Comparison of ENCODE assay signal across 15 cellular contexts in the genomic region with DNA sequence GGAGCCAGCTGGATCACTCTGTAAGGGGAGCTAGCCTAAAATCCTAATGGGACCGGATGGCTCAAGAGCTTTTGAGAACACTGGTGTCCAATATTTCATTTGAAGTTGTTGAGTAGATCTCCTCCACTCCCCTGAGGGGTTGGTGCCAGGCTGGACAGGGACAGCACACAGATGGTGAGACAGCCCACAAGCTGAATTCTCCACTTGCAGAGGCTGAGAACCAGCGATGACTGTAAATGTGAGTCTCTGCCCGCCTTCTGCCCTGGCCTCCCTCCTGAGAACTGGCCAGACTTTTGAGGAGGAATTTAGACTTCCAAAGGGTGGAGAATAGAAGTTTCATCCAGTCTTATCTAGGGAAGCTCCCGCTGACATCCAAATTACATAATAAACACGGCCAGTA. TPM values are rescaled to one million over a fixed set of nuclear protein-coding genes. Genes with fewer than 3 reads are reported as not detected.
DNase-seq lines count a peak whose midpoint lies in the region; ATAC-seq, FAIRE-seq and TF ChIP-seq lines count a peak whose summit lies in the region.
"Had no signal": no experiment of that assay in that cellular context is flagged by ENCODE, and none has a peak within 500 bp of the region (broad histone marks: within the 10 kb centered on the region; RNA-seq: fewer than 3 reads in every experiment).

No MANE protein-coding gene starts in this region.

- TF ChIP-seq CTCF in left ventricle myocardium inferior (IDR thresholded peaks at IDR 0.05; ENCODE audit: borderline replicate concordance), result no peak
- no peak for TF ChIP-seq CTCF in right atrium auricular region (IDR thresholded peaks at IDR 0.05)
- TF ChIP-seq CTCF in pancreas (IDR thresholded peaks at IDR 0.05), result no peak
- no peak for TF ChIP-seq CTCF in vagina (IDR thresholded peaks at IDR 0.05)

- no peak overlapping the region for H2BK12ac ChIP-seq in neuronal stem cell (ENCODE audit: low read length)

- no peak for TF ChIP-seq POLR2A in vagina (IDR thresholded peaks at IDR 0.05)

- intact Hi-C loops in left ventricle myocardium inferior (cut with micrococcal nuclease), result no loop called here
- intact Hi-C loops in left ventricle myocardium superior (cut with micrococcal nuclease), result no loop called here
- intact Hi-C loops in pancreas (cut with DNase I), result loop anchor here in 1 of 3 donors (10.0 kb wide), 1 partner anchor 515 kb away; no protein-coding TSS in a partner anchor
- intact Hi-C loops in vagina (cut with DNase I), result no loop called here

- no peak overlapping the region for H2BK120ac ChIP-seq in neuronal stem cell (ENCODE audit: low read depth, low read length)

- H3K4me3 ChIP-seq in left ventricle myocardium inferior (no peak overlapping the region), right atrium auricular region (no peak overlapping the region), pancreas (no peak overlapping the region), vagina (no peak overlapping the region), neuronal stem cell (ENCODE audit: low read length in 2 of 2) (no peak overlapping the region)
- H3K4me3 ChIP-seq: HAP-1 had no signal

- FAIRE-seq in pancreas (lab: Jason Lieb, UNC), result no peak
- FAIRE-seq: A204.1, H1 had no signal

- H3K14ac ChIP-seq in neuronal stem cell (ENCODE audit: low read length), result no peak overlapping the region

- no peaks in the 10 kb centered on the region for H3K79me1 ChIP-seq in neuronal stem cell (ENCODE audit: low read depth, low read length)

- no peak overlapping the region for H3K4me2 ChIP-seq in neuronal stem cell (ENCODE audit: insufficient read depth, low read length, poor library complexity, severe bottlenecking)

- H4K8ac ChIP-seq in neuronal stem cell (ENCODE audit: low read depth, low read length), result no peak overlapping the region

- no peak for ATAC-seq in left ventricle myocardium superior
- ATAC-seq in pancreas, result peak in 2 of 4 donors; percentile 12 to 21

- WGBS in pancreas, 2 donors, result 60 to 71% methylated on average over 5 of the region's 5 CpGs
- no CpG with 5 or more reads among the region's 5 CpGs for WGBS in neuronal stem cell (ENCODE audit: extremely low coverage in 2 of 2, insufficient read length in 2 of 2, insufficient replicate concordance in 1 of 2), 2 donors

- no peak overlapping the region for H2AK5ac ChIP-seq in neuronal stem cell (ENCODE audit: low read depth, low read length)

- H2BK5ac ChIP-seq in neuronal stem cell (ENCODE audit: low read length), result no peak overlapping the region

- no peak overlapping the region for H3K18ac ChIP-seq in neuronal stem cell (ENCODE audit: low read length)

- no peak overlapping the region for H2AFZ ChIP-seq in neuronal stem cell (ENCODE audit: low read length)

- H3K9me3 ChIP-seq in left ventricle myocardium inferior (replicated peaks) (no peaks in the 10 kb centered on the region), right atrium auricular region (no peaks in the 10 kb centered on the region), pancreas (no peaks in the 10 kb centered on the region), vagina (no peaks in the 10 kb centered on the region), neuronal stem cell (replicated peaks in 1 of 2; ENCODE audit: control insufficient read depth in 2 of 2, insufficient read depth in 1 of 2, low read depth in 1 of 2, low read length in 2 of 2) (peaks cover 0 to 2% of the 10 kb centered on the region in 2 donors)
- H3K9me3 ChIP-seq: HAP-1 had no signal

- no peak overlapping the region for H3K4ac ChIP-seq in neuronal stem cell (ENCODE audit: low read length)

- H3K9ac ChIP-seq in neuronal stem cell (ENCODE audit: low read depth, low read length, poor library complexity), result no peak overlapping the region

- H3K23ac ChIP-seq in neuronal stem cell (ENCODE audit: low read depth, low read length, poor library complexity), result no peak overlapping the region

- DNase-seq in left ventricle myocardium inferior, result no peak
- no peak for DNase-seq in left ventricle myocardium superior
- DNase-seq in right atrium auricular region (ENCODE audit: low spot score), result no peak
- DNase-seq in pancreas, result no peak
- peak; percentile 37 to 52 for DNase-seq in vagina (ENCODE audit: extremely low spot score in 2 of 2)
- DNase-seq in superior temporal gyrus (ENCODE audit: extremely low spot score), result no peak
- DNase-seq in neuronal stem cell (ENCODE audit: low spot score), result no peak
- DNase-seq: C1 segment of cervical spinal cord; Calu3; CD4-positive, alpha-beta T cell; DMS 273 treated with DMSO at 0.1 percent for 48 hours had no signal

- H3K27me3 ChIP-seq in left ventricle myocardium inferior (ENCODE audit: low read depth) (no peaks in the 10 kb centered on the region), right atrium auricular region (no peaks in the 10 kb centered on the region), pancreas (no peaks in the 10 kb centered on the region), vagina (no peaks in the 10 kb centered on the region), neuronal stem cell (ENCODE audit: control insufficient read depth in 3 of 3, insufficient read depth in 3 of 3, low read depth in 1 of 3, low read length in 3 of 3) (no peaks in the 10 kb centered on the region)

- peak overlapping the region; percentile 91 for H3K27ac ChIP-seq in left ventricle myocardium inferior (replicated peaks)
- peak overlapping the region; percentile 85 to 96 for H3K27ac ChIP-seq in right atrium auricular region
- peak overlapping the region in 3 of 4 donors; percentile 51 to 69 (median 65) for H3K27ac ChIP-seq in pancreas
- no peak overlapping the region for H3K27ac ChIP-seq in vagina
- no peak overlapping the region for H3K27ac ChIP-seq in neuronal stem cell (replicated peaks; ENCODE audit: low read length)
- H3K27ac ChIP-seq: HL-60 had no signal

- no peak overlapping the region for H4K91ac ChIP-seq in neuronal stem cell (ENCODE audit: low read depth, low read length, poor library complexity)

- peaks cover 57% of the 10 kb centered on the region for H3K4me1 ChIP-seq in left ventricle myocardium inferior
- H3K4me1 ChIP-seq in right atrium auricular region, result peaks cover 0 to 10% of the 10 kb centered on the region in 2 donors
- H3K4me1 ChIP-seq in pancreas, result peaks cover 0 to 22% (median 15%) of the 10 kb centered on the region in 3 donors
- no peaks in the 10 kb centered on the region for H3K4me1 ChIP-seq in vagina
- H3K4me1 ChIP-seq in neuronal stem cell (ENCODE audit: control insufficient read depth in 2 of 2, insufficient read depth in 1 of 2, low read depth in 1 of 2, low read length in 2 of 2), result peaks cover 0 to 4% of the 10 kb centered on the region in 2 donors
- H3K4me1 ChIP-seq: HAP-1 had no signal

- H2BK15ac ChIP-seq in neuronal stem cell (ENCODE audit: low read length), result no peak overlapping the region

- H3K36me3 ChIP-seq in left ventricle myocardium inferior, result peaks cover 5% of the 10 kb centered on the region
- no peaks in the 10 kb centered on the region for H3K36me3 ChIP-seq in right atrium auricular region
- no peaks in the 10 kb centered on the region for H3K36me3 ChIP-seq in pancreas
- no peaks in the 10 kb centered on the region for H3K36me3 ChIP-seq in vagina
- H3K36me3 ChIP-seq in neuronal stem cell (replicated peaks in 1 of 2; ENCODE audit: control insufficient read depth in 2 of 2, insufficient read depth in 2 of 2, low read length in 2 of 2), result peaks cover 0 to 3% of the 10 kb centered on the region in 2 donors
- H3K36me3 ChIP-seq: HAP-1 had no signal

RNA-seq across cellular contexts. Expression of gene COQ8A, which starts 20.5 kb away (rescaled TPM):
- total RNA-seq in left ventricle myocardium inferior (357 TPM), left ventricle myocardium superior (438 TPM), right atrium auricular region (100 to 1,000 TPM; 158 to 253 TPM), pancreas (100 to 1,000 TPM in 1 of 6 donors, 10 to 100 TPM in 5; 61.2 to 106 (median 84.1) TPM), vagina (44.9 TPM)
- 100 to 1,000 TPM; 129 to 169 TPM for polyA plus RNA-seq in pancreas
- polyA plus RNA-seq in neuronal stem cell (2013, experiment 1 of 2), result 9.2 TPM
- 8.8 TPM for polyA plus RNA-seq in neuronal stem cell (2013, experiment 2 of 2)

RNA-seq across cellular contexts. Expression of gene PSEN2, which starts 49.2 kb away (rescaled TPM):
- total RNA-seq in left ventricle myocardium inferior (16.6 TPM), left ventricle myocardium superior (22.8 TPM), right atrium auricular region (10 to 100 TPM; 22.6 to 23.3 TPM), pancreas (10 to 100 TPM; 36.5 to 70.2 (median 44.1) TPM), vagina (22.1 TPM)
- polyA plus RNA-seq in pancreas, result 10 to 100 TPM; 31.4 to 37.1 TPM
- polyA plus RNA-seq in neuronal stem cell (2013, experiment 1 of 2), result 12.8 TPM
- polyA plus RNA-seq in neuronal stem cell (2013, experiment 2 of 2), result 13.1 TPM

Comparison
In these comparisons a context has a peak if more than half of its experiments do, and no peak if none do; other contexts are left out.
1. DNase-seq: peak in vagina (2 of 2); none in left ventricle myocardium inferior (single experiment), left ventricle myocardium superior (single experiment), right atrium auricular region (single experiment), pancreas (0 of 6), superior temporal gyrus (single experiment) and neuronal stem cell (single experiment).
2. H3K27ac ChIP-seq: peak in left ventricle myocardium inferior (single experiment), right atrium auricular region (2 of 2) and pancreas (3 of 4); none in vagina (single experiment) and neuronal stem cell (single experiment).